In the genomic region with DNA sequence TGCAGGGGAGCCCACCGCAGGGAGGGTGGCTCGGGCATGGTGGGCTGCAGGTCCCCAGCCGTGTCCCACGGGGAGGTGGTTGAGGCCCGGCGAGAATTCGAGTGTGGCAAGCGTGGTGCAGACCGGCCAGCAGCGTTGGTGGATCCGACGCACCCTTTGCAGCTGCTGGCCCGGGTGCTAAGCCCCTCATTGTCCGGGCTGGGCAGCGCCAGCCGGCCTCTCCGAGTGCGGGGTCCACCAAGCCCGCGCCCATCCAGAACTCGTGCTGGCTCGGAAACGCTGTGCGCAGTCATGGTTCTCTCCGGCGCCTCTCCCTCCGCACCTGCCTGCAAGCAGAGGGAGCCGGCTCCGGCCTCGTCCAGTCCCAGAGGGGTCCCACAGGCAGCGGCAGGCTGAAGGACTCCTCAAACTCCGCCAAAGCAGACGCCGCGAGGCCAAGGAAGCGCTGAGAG, we compare ENCODE assay signal across 1 cellular context.
TF ChIP-seq lines count a peak whose summit lies in the region.

No MANE protein-coding gene starts in this region.

TF ChIP-seq in H1, 55 proteins besides CTCF, POLR2A, EP300 and RAD21 (continued from another document):
- TF ChIP-seq BRCA1 (IDR thresholded peaks at IDR 0.05; ENCODE audit: low read depth, low read length), result no peak
- no peak for TF ChIP-seq CHD1 (IDR thresholded peaks at IDR 0.05; ENCODE audit: low read depth, low read length)
- no peak for TF ChIP-seq NRF1 (IDR thresholded peaks at IDR 0.05; ENCODE audit: low read depth, low read length)
- TF ChIP-seq, protein P1, sequence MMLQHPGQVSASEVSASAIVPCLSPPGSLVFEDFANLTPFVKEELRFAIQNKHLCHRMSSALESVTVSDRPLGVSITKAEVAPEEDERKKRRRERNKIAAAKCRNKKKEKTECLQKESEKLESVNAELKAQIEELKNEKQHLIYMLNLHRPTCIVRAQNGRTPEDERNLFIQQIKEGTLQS (IDR thresholded peaks at IDR 0.05; ENCODE audit: insufficient read depth, low read depth, low read length), result no peak
- no peak for TF ChIP-seq JUND (IDR thresholded peaks at IDR 0.05; ENCODE audit: low read length)
- TF ChIP-seq EGR1 (IDR thresholded peaks at IDR 0.05; ENCODE audit: borderline replicate concordance, low read depth, low read length), result no peak
- no peak for TF ChIP-seq KDM4A (IDR thresholded peaks at IDR 0.05; ENCODE audit: low read depth, low read length, severe bottlenecking)
- no peak for TF ChIP-seq SIX5 (IDR thresholded peaks at IDR 0.05; ENCODE audit: low read depth, low read length)
- TF ChIP-seq CHD2 (IDR thresholded peaks at IDR 0.05; ENCODE audit: low read length), result no peak
- no peak for TF ChIP-seq CREB1 (IDR thresholded peaks at IDR 0.05)
